9 cellular contexts compared by ENCODE assay signal in the genomic region with DNA sequence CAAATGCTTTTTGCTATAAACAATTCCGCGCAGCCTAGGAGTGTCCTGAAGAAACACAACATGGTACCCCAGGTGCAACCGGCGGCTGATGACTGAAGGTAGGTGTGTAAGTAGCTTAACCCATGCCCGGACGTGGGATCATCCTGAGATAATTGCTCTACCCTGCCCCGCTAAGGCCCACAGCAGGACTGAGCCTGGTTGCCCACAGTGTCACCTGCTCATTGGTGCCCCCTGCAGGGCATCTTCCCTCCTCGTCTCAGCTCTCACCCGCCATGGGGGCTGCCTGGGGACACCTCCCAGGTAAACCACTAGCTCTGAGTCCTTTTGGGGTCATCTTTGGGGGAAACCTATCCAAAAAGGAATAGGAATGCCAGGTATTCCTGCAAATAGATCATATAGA. TPM values are rescaled to one million over a fixed set of nuclear protein-coding genes. Genes with fewer than 3 reads are reported as not detected.
DNase-seq lines count a peak whose midpoint lies in the region; ATAC-seq, FAIRE-seq and TF ChIP-seq lines count a peak whose summit lies in the region.
"Had no signal": no experiment of that assay in that cellular context is flagged by ENCODE, and none has a peak within 500 bp of the region (broad histone marks: within the 10 kb centered on the region; RNA-seq: fewer than 3 reads in every experiment).

No MANE protein-coding gene starts in this region.

- H3K4me1 ChIP-seq in OCI-LY3 (ENCODE audit: low read length) (no peaks in the 10 kb centered on the region), liver (ENCODE audit: control insufficient read depth in 4 of 4, insufficient read depth in 4 of 4, low read length in 3 of 4) (peaks cover 0 to 26% (median 15%) of the 10 kb centered on the region in 4 donors)

- no peak for FAIRE-seq in urothelium cell line (lab: Jason Lieb, UNC)

- intact Hi-C loops in activated naive CD4-positive, alpha-beta T cell treated with anti-CD3 and anti-CD28 coated beads for 36 hours (cut with micrococcal nuclease), result no loop called here

- no peak overlapping the region for H3K4me3 ChIP-seq in OCI-LY3 (ENCODE audit: low read length)
- H3K4me3 ChIP-seq in liver (ENCODE audit: low read depth in 1 of 3, low read length in 3 of 3), result no peak overlapping the region

- no peak overlapping the region for H3K27ac Mint-ChIP-seq in activated naive CD4-positive, alpha-beta T cell treated with anti-CD3 and anti-CD28 coated beads for 36 hours

- H3K27ac ChIP-seq in OCI-LY3 (ENCODE audit: low read length) (no peak overlapping the region), liver (ENCODE audit: low read depth in 1 of 2, low read length in 2 of 2) (no peak overlapping the region)
- H3K27ac ChIP-seq: C4-2B had no signal

- H3K27me3 Mint-ChIP-seq in activated naive CD4-positive, alpha-beta T cell treated with anti-CD3 and anti-CD28 coated beads for 36 hours (ENCODE audit: low read depth), result no peaks in the 10 kb centered on the region

- H3K9ac ChIP-seq in OCI-LY3 (ENCODE audit: low read length) (no peak overlapping the region), liver (ENCODE audit: low read depth in 1 of 2, low read length in 2 of 2) (no peak overlapping the region)

- no peak overlapping the region for H3K4me3 Mint-ChIP-seq in activated naive CD4-positive, alpha-beta T cell treated with anti-CD3 and anti-CD28 coated beads for 36 hours

- no peak overlapping the region for H3K4me2 ChIP-seq in OCI-LY3 (ENCODE audit: low read length)

- H3K27me3 ChIP-seq in OCI-LY3 (ENCODE audit: low read depth, low read length) (no peaks in the 10 kb centered on the region), liver (ENCODE audit: control insufficient read depth in 4 of 4, insufficient read depth in 4 of 4, low read length in 3 of 4) (no peaks in the 10 kb centered on the region)

- no peaks in the 10 kb centered on the region for H3K9me3 Mint-ChIP-seq in activated naive CD4-positive, alpha-beta T cell treated with anti-CD3 and anti-CD28 coated beads for 36 hours

- peaks cover 11% of the 10 kb centered on the region for H3K36me3 ChIP-seq in OCI-LY3 (replicated peaks; ENCODE audit: low read depth, low read length)
- peaks cover 0 to 11% (median 1%) of the 10 kb centered on the region in 4 donors for H3K36me3 ChIP-seq in liver (ENCODE audit: control insufficient read depth in 4 of 4, insufficient read depth in 3 of 4, low read depth in 1 of 4, low read length in 3 of 4)

- peak; percentile 72 to 75 for TF ChIP-seq RAD21 in liver (IDR thresholded peaks at IDR 0.05)

- DNase-seq in NCI-H748 (lab: John Stamatoyannopoulos, UW; ENCODE audit: unreplicated experiment) (peak; percentile 17), NCI-H748 treated with DMSO at 0.1 percent for 48 hours (lab: John Stamatoyannopoulos, UW) (no peak), urothelium cell line (ENCODE audit: low spot score) (peak; percentile 29)
- peak; percentile 60 for DNase-seq in activated naive CD4-positive, alpha-beta T cell treated with anti-CD3 and anti-CD28 coated beads for 36 hours

- no peaks in the 10 kb centered on the region for H3K4me1 Mint-ChIP-seq in activated naive CD4-positive, alpha-beta T cell treated with anti-CD3 and anti-CD28 coated beads for 36 hours (ENCODE audit: low read depth)

- H3K9me3 ChIP-seq in OCI-LY3 (ENCODE audit: insufficient read depth, low read length) (no peaks in the 10 kb centered on the region), liver (ENCODE audit: control insufficient read depth in 4 of 4, low read length in 3 of 4) (no peaks in the 10 kb centered on the region)

- ATAC-seq in GM21360 (IDR thresholded peaks at IDR 0.05; ENCODE audit: unreplicated experiment), result no peak
- no peak for ATAC-seq in HG03469 (IDR thresholded peaks at IDR 0.05; ENCODE audit: unreplicated experiment)

- H3K79me2 ChIP-seq in OCI-LY3 (ENCODE audit: low read length), result no peaks in the 10 kb centered on the region

- WGBS in liver, result 74% methylated on average over 9 of the region's 9 CpGs

- TF ChIP-seq CTCF in OCI-LY3 (IDR thresholded peaks at IDR 0.05; ENCODE audit: low read depth, low read length) (peak; percentile 69), liver (IDR thresholded peaks at IDR 0.05; ENCODE audit: low read depth, low read length, missing input control) (peak; percentile 54)

- peaks cover 14% of the 10 kb centered on the region for H3K36me3 Mint-ChIP-seq in activated naive CD4-positive, alpha-beta T cell treated with anti-CD3 and anti-CD28 coated beads for 36 hours (ENCODE audit: low read depth)

- CTCF ChIA-PET in activated naive CD4-positive, alpha-beta T cell treated with anti-CD3 and anti-CD28 coated beads for 36 hours (lab: Charles Lee), result interaction anchor here (0.6 to 1.6 kb wide), 8 partner anchors 11 to 169 kb away, joined by 3 to 9 read pairs (median 4); no protein-coding TSS in a partner anchor

- no peak overlapping the region for H2AFZ ChIP-seq in OCI-LY3 (ENCODE audit: low read depth, low read length)

- H4K20me1 ChIP-seq in OCI-LY3 (ENCODE audit: insufficient read depth, low read length), result no peaks in the 10 kb centered on the region

TF ChIP-seq in liver, 16 proteins besides CTCF, POLR2A, EP300 and RAD21:
- TF ChIP-seq, protein P1, sequence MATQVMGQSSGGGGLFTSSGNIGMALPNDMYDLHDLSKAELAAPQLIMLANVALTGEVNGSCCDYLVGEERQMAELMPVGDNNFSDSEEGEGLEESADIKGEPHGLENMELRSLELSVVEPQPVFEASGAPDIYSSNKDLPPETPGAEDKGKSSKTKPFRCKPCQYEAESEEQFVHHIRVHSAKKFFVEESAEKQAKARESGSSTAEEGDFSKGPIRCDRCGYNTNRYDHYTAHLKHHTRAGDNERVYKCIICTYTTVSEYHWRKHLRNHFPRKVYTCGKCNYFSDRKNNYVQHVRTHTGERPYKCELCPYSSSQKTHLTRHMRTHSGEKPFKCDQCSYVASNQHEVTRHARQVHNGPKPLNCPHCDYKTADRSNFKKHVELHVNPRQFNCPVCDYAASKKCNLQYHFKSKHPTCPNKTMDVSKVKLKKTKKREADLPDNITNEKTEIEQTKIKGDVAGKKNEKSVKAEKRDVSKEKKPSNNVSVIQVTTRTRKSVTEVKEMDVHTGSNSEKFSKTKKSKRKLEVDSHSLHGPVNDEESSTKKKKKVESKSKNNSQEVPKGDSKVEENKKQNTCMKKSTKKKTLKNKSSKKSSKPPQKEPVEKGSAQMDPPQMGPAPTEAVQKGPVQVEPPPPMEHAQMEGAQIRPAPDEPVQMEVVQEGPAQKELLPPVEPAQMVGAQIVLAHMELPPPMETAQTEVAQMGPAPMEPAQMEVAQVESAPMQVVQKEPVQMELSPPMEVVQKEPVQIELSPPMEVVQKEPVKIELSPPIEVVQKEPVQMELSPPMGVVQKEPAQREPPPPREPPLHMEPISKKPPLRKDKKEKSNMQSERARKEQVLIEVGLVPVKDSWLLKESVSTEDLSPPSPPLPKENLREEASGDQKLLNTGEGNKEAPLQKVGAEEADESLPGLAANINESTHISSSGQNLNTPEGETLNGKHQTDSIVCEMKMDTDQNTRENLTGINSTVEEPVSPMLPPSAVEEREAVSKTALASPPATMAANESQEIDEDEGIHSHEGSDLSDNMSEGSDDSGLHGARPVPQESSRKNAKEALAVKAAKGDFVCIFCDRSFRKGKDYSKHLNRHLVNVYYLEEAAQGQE (IDR thresholded peaks at IDR 0.05), result no peak
- TF ChIP-seq YY1 (IDR thresholded peaks at IDR 0.05), result no peak
TF ChIP-seq in liver: peak in this region for 0.

RNA-seq across cellular contexts. Expression of a gene that starts 22.3 kb away (rescaled TPM):
- total RNA-seq in activated naive CD4-positive, alpha-beta T cell treated with anti-CD3 and anti-CD28 coated beads for 36 hours, result 10 to 100 TPM; 18.1 to 18.3 TPM
- total RNA-seq in liver, result 10 to 100 TPM; 13.1 to 22.7 TPM
- polyA plus RNA-seq in liver, result 10 to 100 TPM; 25.3 to 27.1 TPM

RNA-seq across cellular contexts. Expression of a gene that starts 52.2 kb away (rescaled TPM):
- total RNA-seq in activated naive CD4-positive, alpha-beta T cell treated with anti-CD3 and anti-CD28 coated beads for 36 hours, result 1 to 10 TPM; 6.7 to 8.5 TPM
- total RNA-seq in liver, result 10 to 100 TPM; 24.7 to 79.7 TPM
- 10 to 100 TPM; 40.7 to 89.6 TPM for polyA plus RNA-seq in liver

RNA-seq across cellular contexts. Expression of a gene that starts 54.1 kb away (rescaled TPM):
- 1 to 10 TPM; 3.1 to 4.6 TPM for total RNA-seq in activated naive CD4-positive, alpha-beta T cell treated with anti-CD3 and anti-CD28 coated beads for 36 hours
- total RNA-seq in liver, result under 1 TPM in 1 of 2 donors, not detected in 1; 0.08 TPM
- polyA plus RNA-seq in liver, result under 1 TPM; 0.30 to 0.39 TPM
